ENCODE assay signal across 8 cellular contexts in the genomic region with DNA sequence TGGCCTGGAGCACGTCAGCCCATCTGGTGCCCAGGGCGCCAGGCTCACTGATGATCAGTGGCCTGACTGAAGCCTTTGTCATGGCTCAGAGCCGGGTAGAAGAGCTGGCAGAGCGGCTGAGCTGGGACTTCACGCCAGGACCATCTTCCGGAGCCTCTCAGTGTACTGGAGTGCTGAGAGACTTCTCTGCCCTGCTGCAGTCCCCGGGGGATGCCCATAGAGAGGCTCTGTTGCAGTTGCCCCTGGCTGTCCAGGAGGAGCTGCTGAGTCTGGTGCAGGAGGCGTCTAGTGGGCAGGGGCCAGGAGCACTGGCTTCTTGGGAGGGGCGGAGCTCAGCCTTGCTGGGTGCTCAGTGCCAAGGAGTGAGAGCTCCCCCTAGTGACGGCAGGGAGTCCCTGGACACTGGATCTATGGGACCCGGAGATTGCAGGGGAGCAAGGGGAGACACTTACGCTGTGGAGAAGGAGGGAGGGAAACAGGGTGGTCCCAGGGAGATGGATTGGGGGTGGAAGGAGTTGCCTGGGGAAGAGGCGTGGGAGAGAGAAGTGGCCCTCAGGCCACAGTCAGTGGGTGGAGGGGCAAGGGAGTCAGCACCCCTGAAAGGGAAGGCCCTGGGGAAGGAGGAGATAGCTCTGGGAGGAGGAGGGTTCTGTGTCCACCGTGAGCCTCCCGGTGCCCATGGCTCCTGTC. TPM values are rescaled to one million over a fixed set of nuclear protein-coding genes. Genes with fewer than 3 reads are reported as not detected.
DNase-seq lines count a peak whose midpoint lies in the region; TF ChIP-seq lines count a peak whose summit lies in the region.

No MANE protein-coding gene starts in this region.

- WGBS in GM23248 (ENCODE audit: low coverage in 1 of 2, low lambda C conversion rate in 2 of 2, missing lambda C conversion rate in 2 of 2), 2 experiments = 3% methylated on average over 12 to 15 of the region's 15 CpGs

- no peaks in the 10 kb centered on the region for H3K27me3 Mint-ChIP-seq in stimulated activated naive CD8-positive, alpha-beta T cell treated with anti-CD3 and anti-CD28 coated beads, Interleukin-15, Interleukin-2, amounts not matched to agents 100 ng/mL and 50 ng/mL, for 24 hours

- peak; percentile 78 for TF ChIP-seq RAD21 in neural cell (conservative IDR thresholded peaks at IDR 0.05)

- no peaks in the 10 kb centered on the region for H3K9me2 ChIP-seq in GM23248 (ENCODE audit: insufficient read depth)
- no peaks in the 10 kb centered on the region for H3K9me2 ChIP-seq in neural cell (ENCODE audit: insufficient read depth, low read length)

- peak overlapping the region; percentile 98 for H3K27ac ChIP-seq in GM23248
- H3K27ac ChIP-seq in neural cell (ENCODE audit: low read length) = no peak overlapping the region

- H3K9ac ChIP-seq in GM23248 (peak overlapping the region; percentile 97), neural cell (ENCODE audit: low read length) (no peak overlapping the region)

- in situ Hi-C loops in GM23248 (cut with MboI) = no loop called here

- H3F3A ChIP-seq in GM23248 (ENCODE audit: insufficient read depth) = peaks cover 39% of the 10 kb centered on the region
- no peaks in the 10 kb centered on the region for H3F3A ChIP-seq in neural cell (ENCODE audit: insufficient read depth, low read length, poor library complexity, severe bottlenecking)

- H3K36me3 ChIP-seq in GM23248 (ENCODE audit: low read depth) (peaks cover 24% of the 10 kb centered on the region), neural cell (ENCODE audit: insufficient read depth, low read length) (no peaks in the 10 kb centered on the region)

- H3K27me3 ChIP-seq in GM23248 (replicated peaks; ENCODE audit: insufficient read depth) (no peaks in the 10 kb centered on the region), neural cell (ENCODE audit: insufficient read depth, low read depth, low read length) (peaks cover 9% of the 10 kb centered on the region)

- no peaks in the 10 kb centered on the region for H3K9me3 ChIP-seq in GM23248 (ENCODE audit: low read depth)
- no peaks in the 10 kb centered on the region for H3K9me3 ChIP-seq in neural cell (ENCODE audit: low read length)

- no peak for TF ChIP-seq EP300 in neural cell (conservative IDR thresholded peaks at IDR 0.05; ENCODE audit: poor library complexity, severe bottlenecking)

- peaks cover 24% of the 10 kb centered on the region for H3K36me3 Mint-ChIP-seq in stimulated activated naive CD8-positive, alpha-beta T cell treated with anti-CD3 and anti-CD28 coated beads, Interleukin-15, Interleukin-2, amounts not matched to agents 100 ng/mL and 50 ng/mL, for 24 hours (ENCODE audit: low read depth)

- H3K4me1 ChIP-seq in GM23248 (ENCODE audit: insufficient read depth) = peaks cover 33% of the 10 kb centered on the region

- H3K4me3 Mint-ChIP-seq in stimulated activated naive CD8-positive, alpha-beta T cell treated with anti-CD3 and anti-CD28 coated beads, Interleukin-15, Interleukin-2, amounts not matched to agents 100 ng/mL and 50 ng/mL, for 24 hours = peak overlapping the region; percentile 91

- H2AFZ ChIP-seq in GM23248 (no peak overlapping the region), neural cell (ENCODE audit: low read depth, low read length) (no peak overlapping the region)

- H3K4me3 ChIP-seq in GM23248 (peak overlapping the region; percentile 97), neural cell (ENCODE audit: low read length) (no peak overlapping the region)

- H3K27ac Mint-ChIP-seq in stimulated activated naive CD8-positive, alpha-beta T cell treated with anti-CD3 and anti-CD28 coated beads, Interleukin-15, Interleukin-2, amounts not matched to agents 100 ng/mL and 50 ng/mL, for 24 hours = peak overlapping the region; percentile 92

- peak overlapping the region; percentile 97 for H3K4me2 ChIP-seq in GM23248 (ENCODE audit: unreplicated experiment)
- H3K4me2 ChIP-seq in neural cell (ENCODE audit: low read length) = no peak overlapping the region

- H3K4me1 Mint-ChIP-seq in stimulated activated naive CD8-positive, alpha-beta T cell treated with anti-CD3 and anti-CD28 coated beads, Interleukin-15, Interleukin-2, amounts not matched to agents 100 ng/mL and 50 ng/mL, for 24 hours (ENCODE audit: low read depth) = peaks cover 45% of the 10 kb centered on the region

- no peaks in the 10 kb centered on the region for H4K20me1 ChIP-seq in GM23248 (ENCODE audit: insufficient read depth)
- H4K20me1 ChIP-seq in neural cell (ENCODE audit: insufficient read depth) = no peaks in the 10 kb centered on the region

- peaks cover 46% of the 10 kb centered on the region for H3K79me2 ChIP-seq in GM23248 (ENCODE audit: insufficient read depth)
- no peaks in the 10 kb centered on the region for H3K79me2 ChIP-seq in neural cell (replicated peaks; ENCODE audit: insufficient read depth, low read length)

- H3K9me3 Mint-ChIP-seq in stimulated activated naive CD8-positive, alpha-beta T cell treated with anti-CD3 and anti-CD28 coated beads, Interleukin-15, Interleukin-2, amounts not matched to agents 100 ng/mL and 50 ng/mL, for 24 hours = no peaks in the 10 kb centered on the region

- DNase-seq in EL = peak; percentile 95
- DNase-seq in GM23248 = peak; percentile 97
- DNase-seq in Kasumi-1 (lab: John Stamatoyannopoulos, UW) = peak; percentile 94 to 96
- DNase-seq in RPMI7951 (ENCODE audit: low read depth) = peak; percentile 82
- DNase-seq in activated T-helper 1 cell treated with anti-CD3 and anti-CD28 coated beads, Interleukin-2, amount 50 U/mL, for 16 hours (ENCODE audit: low read depth in 1 of 2, low spot score in 1 of 2) = peak; percentile 68 to 81
- DNase-seq in fibroblast of peridontal ligament (ENCODE audit: extremely low read depth) = peak; percentile 92

- TF ChIP-seq CTCF in neural cell (IDR thresholded peaks at IDR 0.05; ENCODE audit: poor library complexity, severe bottlenecking) = peak; percentile 82

TF ChIP-seq in neural cell, 6 proteins besides CTCF, POLR2A, EP300 and RAD21:
- TF ChIP-seq MXI1 (conservative IDR thresholded peaks at IDR 0.05; ENCODE audit: poor library complexity, severe bottlenecking) = no peak
- TF ChIP-seq SMC3 (conservative IDR thresholded peaks at IDR 0.05; ENCODE audit: poor library complexity) = peak; percentile 71

RNA-seq across cellular contexts. Expression of gene KHNYN, which starts 2.0 kb away (rescaled TPM):
- 36.2 and 57.5 TPM in 2 replicates for total RNA-seq in GM23248 (2014; rRNA removed; shearing (Covaris generic))
- 14.4 and 15.3 TPM in 2 replicates for polyA plus RNA-seq in GM23248 (2016; fragmentation: Nextera tagmentation; extraction: Ambion mirVana)
- 18.4 and 23.1 TPM in 2 replicates for total RNA-seq in RPMI7951 (2014; rRNA removed; shearing (Covaris generic))
- 0.53 and 0.92 TPM in 2 replicates for polyA plus RNA-seq in neural cell
- polyA minus RNA-seq in neural cell = 0.73 and 1.0 TPM in 2 replicates

RNA-seq across cellular contexts. Expression of gene CBLN3, which starts 2.2 kb away (rescaled TPM):
- total RNA-seq in GM23248 (2014; rRNA removed; shearing (Covaris generic)) = 3.4 and 5.6 TPM in 2 replicates
- polyA plus RNA-seq in GM23248 (2016; fragmentation: Nextera tagmentation; extraction: Ambion mirVana) (2.4 and 3.1 TPM in 2 replicates), neural cell (not detected in 2 replicates)
- total RNA-seq in RPMI7951 (2014; rRNA removed; shearing (Covaris generic)) = 0.72 and 1.3 TPM in 2 replicates
- not detected in 2 replicates for polyA minus RNA-seq in neural cell

RNA-seq across cellular contexts. Expression of gene SDR39U1, which starts 10.9 kb away (rescaled TPM):
- total RNA-seq in GM23248 (2014; rRNA removed; shearing (Covaris generic)) = 7.7 and 8.3 TPM in 2 replicates
- 41.7 and 44.7 TPM in 2 replicates for polyA plus RNA-seq in GM23248 (2016; fragmentation: Nextera tagmentation; extraction: Ambion mirVana)
- 12.1 and 17.1 TPM in 2 replicates for total RNA-seq in RPMI7951 (2014; rRNA removed; shearing (Covaris generic))
- 142 and 173 TPM in 2 replicates for polyA plus RNA-seq in neural cell
- 47.0 and 53.6 TPM in 2 replicates for polyA minus RNA-seq in neural cell

RNA-seq across cellular contexts. Expression of gene NYNRIN, which starts 32.9 kb away (rescaled TPM):
- total RNA-seq in GM23248 (2014; rRNA removed; shearing (Covaris generic)) = 3.7 and 4.4 TPM in 2 replicates
- polyA plus RNA-seq in GM23248 (2016; fragmentation: Nextera tagmentation; extraction: Ambion mirVana) (2.2 and 2.5 TPM in 2 replicates), neural cell (5.7 and 9.1 TPM in 2 replicates)
- 0.36 and 0.39 TPM in 2 replicates for total RNA-seq in RPMI7951 (2014; rRNA removed; shearing (Covaris generic))
- polyA minus RNA-seq in neural cell = 17.2 and 18.0 TPM in 2 replicates
